In the genomic region with DNA sequence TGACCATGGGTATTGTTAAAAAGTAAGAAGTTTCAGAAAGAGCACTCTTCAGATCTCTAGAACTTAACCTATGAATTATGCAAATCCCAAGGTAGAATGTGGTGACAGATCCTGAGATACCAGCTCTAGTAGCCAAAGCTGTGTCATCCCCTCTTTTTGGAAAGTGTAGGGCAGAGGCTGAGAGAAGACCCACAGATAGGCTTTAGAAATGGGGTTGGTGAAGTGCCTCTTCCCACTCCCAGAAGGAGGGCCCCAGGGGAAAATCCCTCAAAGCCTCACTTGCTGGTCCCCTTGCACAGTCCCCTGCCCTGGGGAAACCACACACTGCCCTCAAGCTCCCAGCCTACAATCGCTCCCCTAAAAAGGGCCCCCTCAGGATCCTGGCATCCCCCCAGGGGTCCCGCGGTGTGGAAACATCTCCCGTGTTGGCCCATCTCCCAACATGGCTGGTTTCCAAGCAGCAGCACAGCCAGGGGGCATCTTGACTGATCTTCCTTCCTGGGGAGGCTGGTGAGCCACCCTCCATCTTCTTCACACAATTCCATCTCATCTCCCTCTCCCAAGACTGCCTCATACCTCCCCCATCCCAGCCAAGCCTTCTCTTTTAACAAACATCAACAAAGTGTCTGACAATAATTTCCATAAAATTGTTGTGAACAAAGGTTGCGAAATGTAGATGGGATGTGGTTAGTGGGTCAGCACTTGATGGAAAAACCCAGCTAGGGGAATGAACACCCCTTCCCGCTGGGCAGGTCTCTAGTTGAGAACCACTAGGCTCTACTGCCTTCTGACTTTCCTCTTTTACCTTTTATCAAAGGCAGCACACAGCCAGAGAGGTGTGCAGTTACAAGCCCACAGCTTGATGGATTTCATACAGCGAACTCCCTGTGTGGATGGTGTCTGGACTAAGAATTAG, we compare ENCODE assay signal across 22 cellular contexts. TPM values are rescaled to one million over a fixed set of nuclear protein-coding genes. Genes with fewer than 3 reads are reported as not detected.
DNase-seq lines count a peak whose midpoint lies in the region; ATAC-seq and TF ChIP-seq lines count a peak whose summit lies in the region.
"Had no signal": no experiment of that assay in that cellular context is flagged by ENCODE, and none has a peak within 500 bp of the region (broad histone marks: within the 10 kb centered on the region; RNA-seq: fewer than 3 reads in every experiment).

No MANE protein-coding gene starts in this region.

- DNase-seq in T-helper 2 cell treated with Interferon-gamma antibody and Interleukin-4, amounts not matched to agents 5 μg/mL and 100 μg/mL, for 36 hours (ENCODE audit: low spot score) = no peak
- DNase-seq in T-helper 2 cell (no peak), neural crest cell (ENCODE audit: low read depth, low spot score) (no peak), NCI-H510A (lab: John Stamatoyannopoulos, UW) (no peak)
- no peak for DNase-seq in CD8-positive, alpha-beta T cell
- no peak for DNase-seq in activated CD4-positive, alpha-beta memory T cell treated with anti-CD3 and anti-CD28 coated beads, Interleukin-2, amount 10 ng/mL, durations not matched to agents 7 days and 5 days
- no peak for DNase-seq in stimulated activated naive CD4-positive, alpha-beta T cell treated with Interleukin-2 at 50 U/mL for 16 hours (lab: John Stamatoyannopoulos, UW)
- DNase-seq: DMS79 treated with DMSO at 0.1 percent for 48 hours; NCI-H1930; NCI-H524; stimulated activated CD4-positive, alpha-beta T cell treated with anti-CD3 and anti-CD28 coated beads, Interleukin-1b, Interleukin-23, amount 100 ng/mL, for 48 hours; thyroid gland had no signal

- peaks cover 80% of the 10 kb centered on the region for H3K4me1 ChIP-seq in CD8-positive, alpha-beta T cell (ENCODE audit: insufficient read depth, low read length)
- H3K4me1 ChIP-seq: prostate gland, SJSA1 had no signal

- H3K4me3 ChIP-seq in CD8-positive, alpha-beta T cell (ENCODE audit: low read depth, low read length) = no peak overlapping the region
- H3K4me3 ChIP-seq: gastroesophageal sphincter, prostate gland, SJSA1, thyroid gland had no signal

- peaks cover 49% of the 10 kb centered on the region for H3K36me3 Mint-ChIP-seq in T-helper 2 cell treated with Interferon-gamma antibody and Interleukin-4, amounts not matched to agents 5 μg/mL and 100 μg/mL, for 36 hours (ENCODE audit: low read depth)
- peaks cover 52% of the 10 kb centered on the region for H3K36me3 Mint-ChIP-seq in CD8-positive, alpha-beta T cell
- peaks cover 56% of the 10 kb centered on the region for H3K36me3 Mint-ChIP-seq in activated CD4-positive, alpha-beta memory T cell treated with anti-CD3 and anti-CD28 coated beads, Interleukin-2, amount 10 ng/mL, durations not matched to agents 7 days and 5 days (ENCODE audit: low read depth)
- no peaks in the 10 kb centered on the region for H3K36me3 Mint-ChIP-seq in neural crest cell (ENCODE audit: low read depth)
- H3K36me3 Mint-ChIP-seq: CD14-positive monocyte had no signal

- POLR2A ChIA-PET in CD8-positive, alpha-beta T cell (lab: Charles Lee) = interaction anchor here (1.0 to 8.6 kb wide), 2 partner anchors 24 to 28 kb away, joined by 3 to 67 read pairs; no protein-coding TSS in a partner anchor
- POLR2A ChIA-PET in activated CD4-positive, alpha-beta memory T cell treated with anti-CD3 and anti-CD28 coated beads, Interleukin-2, amount 10 ng/mL, durations not matched to agents 7 days and 5 days (lab: Charles Lee) = interaction anchor here (0.9 kb wide), 1 partner anchor 28 kb away, joined by 5 read pairs; no protein-coding TSS in a partner anchor

- H3K9me3 ChIP-seq in CD8-positive, alpha-beta T cell (ENCODE audit: low read length) = no peaks in the 10 kb centered on the region
- H3K9me3 ChIP-seq: gastroesophageal sphincter, prostate gland, SJSA1, thyroid gland had no signal

- no peak for TF ChIP-seq CTCF in CD8-positive, alpha-beta T cell (IDR thresholded peaks at IDR 0.05)
- no peak for TF ChIP-seq CTCF in neural crest cell (conservative IDR thresholded peaks at IDR 0.05)

- peak overlapping the region; percentile 37 for H3K4me3 Mint-ChIP-seq in T-helper 2 cell treated with Interferon-gamma antibody and Interleukin-4, amounts not matched to agents 5 μg/mL and 100 μg/mL, for 36 hours
- H3K4me3 Mint-ChIP-seq in CD8-positive, alpha-beta T cell = no peak overlapping the region
- H3K4me3 Mint-ChIP-seq in activated CD4-positive, alpha-beta memory T cell treated with anti-CD3 and anti-CD28 coated beads, Interleukin-2, amount 10 ng/mL, durations not matched to agents 7 days and 5 days = no peak overlapping the region
- H3K4me3 Mint-ChIP-seq in neural crest cell = no peak overlapping the region
- H3K4me3 Mint-ChIP-seq: CD14-positive monocyte had no signal

- no peak for ATAC-seq in CD8-positive, alpha-beta T cell
- no peak for ATAC-seq in GM21723 (IDR thresholded peaks at IDR 0.05; ENCODE audit: unreplicated experiment)
- ATAC-seq: gastroesophageal sphincter had no signal

- no peaks in the 10 kb centered on the region for H3K27me3 ChIP-seq in CD8-positive, alpha-beta T cell (ENCODE audit: insufficient read depth, low read length)
- H3K27me3 ChIP-seq: SJSA1, thyroid gland had no signal

- peak overlapping the region; percentile 11 for H3K27ac ChIP-seq in CD8-positive, alpha-beta T cell (ENCODE audit: low read depth, low read length)
- H3K27ac ChIP-seq: gastroesophageal sphincter, prostate gland, SJSA1, thyroid gland had no signal

- H3K4me1 Mint-ChIP-seq in T-helper 2 cell treated with Interferon-gamma antibody and Interleukin-4, amounts not matched to agents 5 μg/mL and 100 μg/mL, for 36 hours (ENCODE audit: low read depth) = peaks cover 42% of the 10 kb centered on the region
- peaks cover 75% of the 10 kb centered on the region for H3K4me1 Mint-ChIP-seq in CD8-positive, alpha-beta T cell (ENCODE audit: low read depth)
- H3K4me1 Mint-ChIP-seq in activated CD4-positive, alpha-beta memory T cell treated with anti-CD3 and anti-CD28 coated beads, Interleukin-2, amount 10 ng/mL, durations not matched to agents 7 days and 5 days = peaks cover 53% of the 10 kb centered on the region
- H3K4me1 Mint-ChIP-seq in neural crest cell = peaks cover 16% of the 10 kb centered on the region
- H3K4me1 Mint-ChIP-seq: CD14-positive monocyte had no signal

- CTCF ChIA-PET in CD8-positive, alpha-beta T cell (lab: Charles Lee) = interaction anchor here (1.0 to 17.4 kb wide), 3 partner anchors 27 to 64 kb away, joined by 3 to 226 read pairs (median 62); no protein-coding TSS in a partner anchor
- CTCF ChIA-PET in activated CD4-positive, alpha-beta memory T cell treated with anti-CD3 and anti-CD28 coated beads, Interleukin-2, amount 10 ng/mL, durations not matched to agents 7 days and 5 days (lab: Charles Lee) = interaction anchor here (1.3 to 1.7 kb wide), 2 partner anchors 28 to 29 kb away, joined by 4 read pairs; no protein-coding TSS in a partner anchor

- H3K27ac Mint-ChIP-seq in T-helper 2 cell treated with Interferon-gamma antibody and Interleukin-4, amounts not matched to agents 5 μg/mL and 100 μg/mL, for 36 hours = peak overlapping the region; percentile 81
- H3K27ac Mint-ChIP-seq in CD8-positive, alpha-beta T cell = peak overlapping the region; percentile 49
- H3K27ac Mint-ChIP-seq in activated CD4-positive, alpha-beta memory T cell treated with anti-CD3 and anti-CD28 coated beads, Interleukin-2, amount 10 ng/mL, durations not matched to agents 7 days and 5 days = peak overlapping the region; percentile 23
- peak overlapping the region; percentile 76 for H3K27ac Mint-ChIP-seq in neural crest cell (ENCODE audit: unreplicated experiment)
- H3K27ac Mint-ChIP-seq: CD14-positive monocyte had no signal

- peaks cover 6% of the 10 kb centered on the region for H3K36me3 ChIP-seq in CD8-positive, alpha-beta T cell (ENCODE audit: insufficient read depth, low read length)
- H3K36me3 ChIP-seq: gastroesophageal sphincter, prostate gland, SJSA1, thyroid gland had no signal

- H3K9me3 Mint-ChIP-seq in T-helper 2 cell treated with Interferon-gamma antibody and Interleukin-4, amounts not matched to agents 5 μg/mL and 100 μg/mL, for 36 hours = no peaks in the 10 kb centered on the region
- no peaks in the 10 kb centered on the region for H3K9me3 Mint-ChIP-seq in CD8-positive, alpha-beta T cell
- H3K9me3 Mint-ChIP-seq in activated CD4-positive, alpha-beta memory T cell treated with anti-CD3 and anti-CD28 coated beads, Interleukin-2, amount 10 ng/mL, durations not matched to agents 7 days and 5 days = no peaks in the 10 kb centered on the region
- H3K9me3 Mint-ChIP-seq in neural crest cell = no peaks in the 10 kb centered on the region
- H3K9me3 Mint-ChIP-seq: CD14-positive monocyte had no signal

- intact Hi-C loops in CD8-positive, alpha-beta T cell (cut with DNase I, micrococcal nuclease) = no loop called here

- no peaks in the 10 kb centered on the region for H3K27me3 Mint-ChIP-seq in T-helper 2 cell treated with Interferon-gamma antibody and Interleukin-4, amounts not matched to agents 5 μg/mL and 100 μg/mL, for 36 hours (ENCODE audit: low read depth)
- no peaks in the 10 kb centered on the region for H3K27me3 Mint-ChIP-seq in CD8-positive, alpha-beta T cell (ENCODE audit: low read depth)
- no peaks in the 10 kb centered on the region for H3K27me3 Mint-ChIP-seq in activated CD4-positive, alpha-beta memory T cell treated with anti-CD3 and anti-CD28 coated beads, Interleukin-2, amount 10 ng/mL, durations not matched to agents 7 days and 5 days
- peaks cover 18% of the 10 kb centered on the region for H3K27me3 Mint-ChIP-seq in neural crest cell (ENCODE audit: low read depth)

RNA-seq across cellular contexts. Expression of a gene that starts 25.1 kb away (rescaled TPM):
- total RNA-seq in CD8-positive, alpha-beta T cell = 10 to 100 TPM; 49.8 to 56.0 TPM
- total RNA-seq in activated CD4-positive, alpha-beta memory T cell treated with anti-CD3 and anti-CD28 coated beads, Interleukin-2, amount 10 ng/mL, durations not matched to agents 7 days and 5 days = 100 to 1,000 TPM; 202 to 210 TPM
- 0.48 and 0.65 TPM in 2 replicates for total RNA-seq in neural crest cell
- total RNA-seq: A172, H1, HT-29, liver, MCF 10A, SJSA1 had no signal

Comparison
In these comparisons a context has a peak if more than half of its experiments do, and no peak if none do; other contexts are left out.
1. H3K27ac Mint-ChIP-seq: peak in every context shown above with its lines; median percentile 81 in T-helper 2 cell treated with Interferon-gamma antibody and Interleukin-4, amounts not matched to agents 5 μg/mL and 100 μg/mL, for 36 hours; 76 in neural crest cell; 49 in CD8-positive, alpha-beta T cell; 23 in activated CD4-positive, alpha-beta memory T cell treated with anti-CD3 and anti-CD28 coated beads, Interleukin-2, amount 10 ng/mL, durations not matched to agents 7 days and 5 days.
2. RNA of a gene that starts 25.1 kb away (total RNA-seq): 202 to 210 TPM in activated CD4-positive, alpha-beta memory T cell treated with anti-CD3 and anti-CD28 coated beads, Interleukin-2, amount 10 ng/mL, durations not matched to agents 7 days and 5 days and 49.8 to 56.0 TPM in CD8-positive, alpha-beta T cell; 0.48 to 0.65 TPM in neural crest cell; every median in the first group is over 10 times any median in the second.